In the genomic region with DNA sequence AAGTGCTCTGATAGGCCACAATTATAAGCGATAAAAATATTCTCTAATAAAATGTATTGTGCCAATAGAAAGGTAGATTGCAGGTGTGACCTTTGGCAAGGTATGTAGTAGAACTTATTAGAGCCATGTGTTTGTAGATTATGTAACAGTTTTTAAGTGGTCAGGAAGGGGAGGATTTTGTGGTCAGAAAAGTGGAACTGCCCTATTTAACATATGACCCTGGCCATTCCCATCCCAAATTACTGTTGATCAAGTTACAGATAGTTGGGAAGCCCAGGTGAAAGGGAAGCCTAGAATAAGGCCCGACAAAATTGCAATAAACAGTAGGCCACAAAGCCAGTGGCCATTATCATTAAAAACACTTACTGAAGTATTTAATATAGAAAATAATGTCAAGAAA, we compare ENCODE assay signal across 17 cellular contexts.
DNase-seq lines count a peak whose midpoint lies in the region; ATAC-seq lines count a peak whose summit lies in the region.
"Had no signal": no experiment of that assay in that cellular context is flagged by ENCODE, and none has a peak within 500 bp of the region (broad histone marks: within the 10 kb centered on the region; RNA-seq: fewer than 3 reads in every experiment).

No MANE protein-coding gene starts in this region.

- peaks cover 66% of the 10 kb centered on the region for H3K4me1 Mint-ChIP-seq in activated T-cell treated with anti-CD3 and anti-CD28 coated beads, Interleukin-2, amount 50 U/mL, for 72 hours (ENCODE audit: low read depth)
- peaks cover 38% of the 10 kb centered on the region for H3K4me1 Mint-ChIP-seq in activated T-cell treated with anti-CD3 and anti-CD28 coated beads, Interleukin-2, amount 50 U/mL, for 4 hours (ENCODE audit: low read depth)

- H3K36me3 ChIP-seq in SJCRH30, result no peaks in the 10 kb centered on the region

- no peaks in the 10 kb centered on the region for H3K9me3 Mint-ChIP-seq in activated T-cell treated with anti-CD3 and anti-CD28 coated beads, Interleukin-2, amount 50 U/mL, for 72 hours
- no peaks in the 10 kb centered on the region for H3K9me3 Mint-ChIP-seq in activated T-cell treated with anti-CD3 and anti-CD28 coated beads, Interleukin-2, amount 50 U/mL, for 4 hours
- H3K9me3 Mint-ChIP-seq: stimulated activated memory B cell treated with anti-CD40 and anti-IgM and Interleukin-4, amounts not matched to agents 10 μg/mL and 1 μg/mL and 100 μg/mL, for 72 hours; WTC11 had no signal

- H3K4me3 Mint-ChIP-seq in activated T-cell treated with anti-CD3 and anti-CD28 coated beads, Interleukin-2, amount 50 U/mL, for 72 hours, result no peak overlapping the region
- H3K4me3 Mint-ChIP-seq in activated T-cell treated with anti-CD3 and anti-CD28 coated beads, Interleukin-2, amount 50 U/mL, for 4 hours, result no peak overlapping the region
- H3K4me3 Mint-ChIP-seq: stimulated activated memory B cell treated with anti-CD40 and anti-IgM and Interleukin-4, amounts not matched to agents 10 μg/mL and 1 μg/mL and 100 μg/mL, for 72 hours; T-helper 17 cell; WTC11 had no signal

- H3K9me3 ChIP-seq in SJCRH30 (replicated peaks), result no peaks in the 10 kb centered on the region

- H3K27ac Mint-ChIP-seq in activated T-cell treated with anti-CD3 and anti-CD28 coated beads, Interleukin-2, amount 50 U/mL, for 72 hours, result peak overlapping the region; percentile 82
- H3K27ac Mint-ChIP-seq: WTC11 had no signal

- H3K4me3 ChIP-seq in SJCRH30, result no peak overlapping the region
- H3K4me3 ChIP-seq: skin epidermis had no signal

- H3K36me3 Mint-ChIP-seq in activated T-cell treated with anti-CD3 and anti-CD28 coated beads, Interleukin-2, amount 50 U/mL, for 72 hours (ENCODE audit: insufficient read depth in 2 of 2), result no peaks in the 10 kb centered on the region
- no peaks in the 10 kb centered on the region for H3K36me3 Mint-ChIP-seq in activated T-cell treated with anti-CD3 and anti-CD28 coated beads, Interleukin-2, amount 50 U/mL, for 4 hours (ENCODE audit: insufficient read depth)
- H3K36me3 Mint-ChIP-seq: stimulated activated memory B cell treated with anti-CD40 and anti-IgM and Interleukin-4, amounts not matched to agents 10 μg/mL and 1 μg/mL and 100 μg/mL, for 72 hours; type B pancreatic cell; WTC11 had no signal

- H3K27me3 ChIP-seq in SJCRH30, result no peaks in the 10 kb centered on the region

- peaks cover 4% of the 10 kb centered on the region for H3K27me3 Mint-ChIP-seq in activated T-cell treated with anti-CD3 and anti-CD28 coated beads, Interleukin-2, amount 50 U/mL, for 72 hours (ENCODE audit: low read depth)
- H3K27me3 Mint-ChIP-seq in activated T-cell treated with anti-CD3 and anti-CD28 coated beads, Interleukin-2, amount 50 U/mL, for 4 hours (ENCODE audit: low read depth), result peaks cover 4% of the 10 kb centered on the region
- H3K27me3 Mint-ChIP-seq: type B pancreatic cell had no signal

- DNase-seq in activated T-cell treated with anti-CD3 and anti-CD28 coated beads, Interleukin-2, amount 50 U/mL, for 72 hours, result no peak
- DNase-seq in activated T-cell treated with anti-CD3 and anti-CD28 coated beads, Interleukin-2, amount 50 U/mL, for 4 hours, result no peak
- DNase-seq in SJCRH30 (peak in 1 of 2 experiments; percentile 52), fibroblast of peridontal ligament (ENCODE audit: extremely low read depth) (peak; percentile 11), NCI-H524 treated with DMSO at 0.1 percent for 48 hours (lab: John Stamatoyannopoulos, UW) (no peak), left lobe of liver (ENCODE audit: low spot score) (no peak), hippocampal formation (lab: John Stamatoyannopoulos, UW) (no peak)
- DNase-seq: activated gamma-delta T cell treated with Interleukin-2 at 50 U/mL for 16 hours, aorta, NCI-H1105, NCI-H2171, T-helper 17 cell had no signal

- ATAC-seq in activated T-cell treated with anti-CD3 and anti-CD28 coated beads, Interleukin-2, amount 50 U/mL, for 72 hours (replicated peaks in 1 of 2), result no peak
- no peak for ATAC-seq in activated T-cell treated with anti-CD3 and anti-CD28 coated beads, Interleukin-2, amount 50 U/mL, for 4 hours
- ATAC-seq in HG03378 (IDR thresholded peaks at IDR 0.05; ENCODE audit: unreplicated experiment), result no peak
- no peak for ATAC-seq in left lobe of liver
- ATAC-seq: stimulated activated memory B cell treated with anti-CD40 and anti-IgM and Interleukin-4, amounts not matched to agents 10 μg/mL and 1 μg/mL and 100 μg/mL, for 72 hours; T-helper 17 cell; WTC11 had no signal

- peaks cover 31% of the 10 kb centered on the region for H3K4me1 ChIP-seq in SJCRH30

- H3K27ac ChIP-seq in SJCRH30, result peak overlapping the region; percentile 71
- H3K27ac ChIP-seq: skin epidermis had no signal
